In the genomic region with DNA sequence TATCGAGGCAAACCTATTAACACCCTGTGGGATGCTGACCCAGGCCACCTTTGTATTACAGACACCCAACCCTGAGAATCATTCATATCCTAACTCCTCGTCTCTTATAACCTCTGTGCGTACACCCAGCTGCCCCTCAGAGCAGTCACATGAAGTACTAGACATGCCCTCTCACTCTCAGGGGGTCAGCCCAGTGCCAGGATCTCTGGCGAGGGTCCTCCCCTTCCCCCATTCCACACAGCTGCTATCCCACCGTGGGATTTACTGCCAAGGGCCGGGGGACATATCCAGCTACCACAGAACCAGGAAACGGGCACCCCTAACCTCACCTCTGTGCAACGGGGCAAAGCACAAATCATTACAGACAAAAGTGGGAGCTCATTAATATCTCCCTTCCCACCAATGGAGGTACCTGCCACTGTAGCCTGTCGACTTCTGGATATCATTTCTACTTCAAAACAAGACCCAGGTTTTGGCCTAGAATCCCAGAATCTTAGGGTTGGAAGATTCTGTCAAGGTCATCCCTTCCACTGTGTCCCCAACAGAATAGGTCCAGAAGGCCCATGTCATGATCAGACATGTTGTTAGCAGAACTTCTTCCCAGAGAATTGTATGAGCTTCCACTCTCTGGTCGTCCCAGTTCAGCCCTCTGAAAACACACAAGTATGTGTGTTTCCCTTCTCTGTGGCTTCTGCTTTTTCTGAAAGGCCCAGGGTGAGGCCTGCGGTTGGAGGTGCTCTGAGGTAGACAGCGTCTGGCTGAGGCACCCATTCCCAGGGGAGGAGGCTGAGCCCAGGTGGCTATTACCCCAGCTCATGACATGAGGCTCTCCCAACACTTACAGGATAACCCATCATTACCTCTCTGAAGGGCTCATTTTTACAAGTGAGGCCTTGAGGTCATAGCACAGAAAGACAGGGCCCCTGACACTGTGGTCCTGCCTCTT, we compare ENCODE assay signal across 8 cellular contexts. TPM values are rescaled to one million over a fixed set of nuclear protein-coding genes. Genes with fewer than 3 reads are reported as not detected.
DNase-seq lines count a peak whose midpoint lies in the region; ATAC-seq and TF ChIP-seq lines count a peak whose summit lies in the region.

No MANE protein-coding gene starts in this region.

- 22% methylated on average over 10 of the region's 12 CpGs for WGBS in right lobe of liver (ENCODE audit: insufficient coverage, low coverage, low lambda C conversion rate, missing lambda C conversion rate)
- 34 to 39% methylated on average over 9 to 12 of the region's 12 CpGs for WGBS in upper lobe of left lung, 2 donors

- TF ChIP-seq EP300 in upper lobe of left lung (IDR thresholded peaks at IDR 0.05), result no peak

- no peaks in the 10 kb centered on the region for H3K27me3 ChIP-seq in right lobe of liver
- no peaks in the 10 kb centered on the region for H3K27me3 ChIP-seq in upper lobe of left lung

- peak overlapping the region; percentile 77 for H3K4me3 ChIP-seq in HFF-Myc (replicated peaks; ENCODE audit: low read depth, low read length)
- peak overlapping the region; percentile 67 to 96 (median 85) for H3K4me3 ChIP-seq in right lobe of liver
- peak overlapping the region; percentile 80 to 97 (median 88) for H3K4me3 ChIP-seq in upper lobe of left lung

- intact Hi-C loops in right lobe of liver (cut with DNase I), result no loop called here

- no peak for TF ChIP-seq CTCF in HFF-Myc (IDR thresholded peaks at IDR 0.05; ENCODE audit: low read depth, low read length, missing control alignments)
- TF ChIP-seq CTCF in right lobe of liver (IDR thresholded peaks at IDR 0.05), result no peak
- TF ChIP-seq CTCF in upper lobe of left lung (IDR thresholded peaks at IDR 0.05), result no peak

- no peak for DNase-seq in HFF-Myc (ENCODE audit: extremely low read depth, low read depth)
- peak; percentile 34 for DNase-seq in NCI-H2107 (lab: John Stamatoyannopoulos, UW)
- DNase-seq in activated naive CD8-positive, alpha-beta T cell treated with anti-CD3 and anti-CD28 coated beads, Interleukin-2, amount 50 U/mL, for 24 hours, result peak; percentile 51
- no peak for DNase-seq in right lobe of liver
- DNase-seq in upper lobe of left lung, result peak in 1 of 2 donors; percentile 58
- no peak for DNase-seq in D341Med (ENCODE audit: low spot score)
- DNase-seq in GOT3 (lab: John Stamatoyannopoulos, UW), result no peak

- ATAC-seq in GM18508 (IDR thresholded peaks at IDR 0.05; ENCODE audit: insufficient read depth, unreplicated experiment) (peak; percentile 29), right lobe of liver (no peak), upper lobe of left lung (ENCODE audit: low FRiP score in 2 of 2) (no peak)
- ATAC-seq in activated naive CD8-positive, alpha-beta T cell treated with anti-CD3 and anti-CD28 coated beads, Interleukin-2, amount 50 U/mL, for 24 hours, result no peak

- peak overlapping the region; percentile 85 for H3K4me3 Mint-ChIP-seq in activated naive CD8-positive, alpha-beta T cell treated with anti-CD3 and anti-CD28 coated beads, Interleukin-2, amount 50 U/mL, for 24 hours

- no peaks in the 10 kb centered on the region for H3K27me3 Mint-ChIP-seq in activated naive CD8-positive, alpha-beta T cell treated with anti-CD3 and anti-CD28 coated beads, Interleukin-2, amount 50 U/mL, for 24 hours

- H3K4me1 Mint-ChIP-seq in activated naive CD8-positive, alpha-beta T cell treated with anti-CD3 and anti-CD28 coated beads, Interleukin-2, amount 50 U/mL, for 24 hours, result peaks cover 71% of the 10 kb centered on the region

- H3K36me3 Mint-ChIP-seq in activated naive CD8-positive, alpha-beta T cell treated with anti-CD3 and anti-CD28 coated beads, Interleukin-2, amount 50 U/mL, for 24 hours (ENCODE audit: low read depth), result peaks cover 6% of the 10 kb centered on the region

- H3K36me3 ChIP-seq in right lobe of liver (no peaks in the 10 kb centered on the region), upper lobe of left lung (no peaks in the 10 kb centered on the region)

- H3K4me1 ChIP-seq in right lobe of liver, result peaks cover 0 to 79% (median 46%) of the 10 kb centered on the region in 4 donors
- peaks cover 73 to 94% (median 88%) of the 10 kb centered on the region in 4 donors for H3K4me1 ChIP-seq in upper lobe of left lung

- H3K27ac Mint-ChIP-seq in activated naive CD8-positive, alpha-beta T cell treated with anti-CD3 and anti-CD28 coated beads, Interleukin-2, amount 50 U/mL, for 24 hours, result peak overlapping the region; percentile 87

- H3K27ac ChIP-seq in right lobe of liver, result peak overlapping the region; percentile 95 to 100 (median 99)
- H3K27ac ChIP-seq in upper lobe of left lung, result peak overlapping the region; percentile 97 to 100 (median 99)

- no peaks in the 10 kb centered on the region for H3K9me3 ChIP-seq in right lobe of liver
- no peaks in the 10 kb centered on the region for H3K9me3 ChIP-seq in upper lobe of left lung

- TF ChIP-seq POLR2A in right lobe of liver (IDR thresholded peaks at IDR 0.05) (no peak), upper lobe of left lung (IDR thresholded peaks at IDR 0.05) (peak in 1 of 4 donors; percentile 8)

- H3K9me3 Mint-ChIP-seq in activated naive CD8-positive, alpha-beta T cell treated with anti-CD3 and anti-CD28 coated beads, Interleukin-2, amount 50 U/mL, for 24 hours, result no peaks in the 10 kb centered on the region

RNA-seq across cellular contexts. Expression of a gene that starts 1.7 kb away (rescaled TPM):
- 100 to 1,000 TPM; 101 to 160 (median 126) TPM for total RNA-seq in right lobe of liver
- 100 to 1,000 TPM; 112 to 359 (median 236) TPM for total RNA-seq in upper lobe of left lung

RNA-seq across cellular contexts. Expression of a gene that starts 20.3 kb away (rescaled TPM):
- 100 to 1,000 TPM in 4 of 6 experiments, 10 to 100 TPM in 2; 78.5 to 137 (median 115) TPM for total RNA-seq in right lobe of liver
- 100 to 1,000 TPM in 2 of 6 donors, 10 to 100 TPM in 4; 69.8 to 153 (median 87.2) TPM for total RNA-seq in upper lobe of left lung

RNA-seq across cellular contexts. Expression of a gene that starts 20.7 kb away (rescaled TPM):
- total RNA-seq in right lobe of liver (10 to 100 TPM; 40.0 to 99.5 (median 45.2) TPM), upper lobe of left lung (100 to 1,000 TPM in 4 of 6 donors, 10 to 100 TPM in 2; 67.1 to 168 (median 118) TPM)

RNA-seq across cellular contexts. Expression of a gene that starts 29.8 kb away (rescaled TPM):
- total RNA-seq in right lobe of liver (1 to 10 TPM in 2 of 6 experiments, under 1 TPM in 4; 0.56 to 3.2 (median 0.94) TPM), upper lobe of left lung (1 to 10 TPM in 5 of 6 donors, under 1 TPM in 1; 0.33 to 6.4 (median 4.1) TPM)

Comparison
In these comparisons a context has a peak if more than half of its experiments do, and no peak if none do; other contexts are left out.
1. DNase-seq: peak in NCI-H2107 (single experiment) and activated naive CD8-positive, alpha-beta T cell treated with anti-CD3 and anti-CD28 coated beads, Interleukin-2, amount 50 U/mL, for 24 hours (single experiment); none in HFF-Myc (single experiment), right lobe of liver (0 of 3), D341Med (single experiment) and GOT3 (single experiment).
2. Peak in every context shown above with its lines, with median percentiles within 50 percentile points of each other: H3K4me3 ChIP-seq.